23 cellular contexts compared by ENCODE assay signal in the genomic region with DNA sequence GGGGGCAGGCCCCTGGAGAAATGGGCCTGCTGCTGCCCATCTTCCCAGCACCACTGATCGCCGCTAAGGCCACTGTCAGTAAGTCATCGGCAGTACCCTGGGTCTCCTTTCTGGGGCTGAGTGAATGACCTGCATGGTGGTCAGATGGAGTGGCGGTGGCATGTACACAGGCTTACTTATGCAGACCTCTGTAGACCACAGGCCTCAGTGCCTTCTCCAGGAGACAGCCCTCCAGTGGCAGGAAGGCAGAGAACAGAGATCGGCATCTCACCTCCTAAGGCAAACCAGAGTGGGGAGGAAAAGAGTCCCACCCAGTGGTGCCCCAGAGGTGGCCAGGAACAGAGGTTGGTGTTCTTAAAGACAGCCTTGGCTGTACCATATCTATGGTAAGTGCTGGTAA. TPM values are rescaled to one million over a fixed set of nuclear protein-coding genes. Genes with fewer than 3 reads are reported as not detected.
"Had no signal": no experiment of that assay in that cellular context is flagged by ENCODE, and none has a peak within 500 bp of the region (broad histone marks: within the 10 kb centered on the region; RNA-seq: fewer than 3 reads in every experiment).

No MANE protein-coding gene starts in this region.

- H3K27me3 Mint-ChIP-seq: activated B cell treated with CpG ODN at 0.5 μM for 24 hours; activated CD4-positive, alpha-beta T cell treated with anti-CD3 and anti-CD28 coated beads, Interleukin-2, amount 10 ng/mL, durations not matched to agents 24 days and 14 days; activated CD8-positive, alpha-beta memory T cell treated with anti-CD3 and anti-CD28 coated beads, Interleukin-2, amount 10 ng/mL, durations not matched to agents 7 days and 5 days; activated naive CD4-positive, alpha-beta T cell treated with anti-CD3 and anti-CD28 coated beads, Interleukin-2, amount 50 U/mL, for 24 hours; activated T-cell treated with anti-CD3 and anti-CD28 coated beads, Interleukin-2, amount 50 U/mL, for 24 hours had no signal

- DNase-seq: activated B cell treated with CpG ODN at 0.5 μM for 24 hours; activated CD4-positive, alpha-beta T cell treated with anti-CD3 and anti-CD28 coated beads for 1 hour; activated CD4-positive, alpha-beta T cell treated with anti-CD3 and anti-CD28 coated beads, Interleukin-2, amount 10 ng/mL, durations not matched to agents 24 days and 14 days; activated CD4-positive, alpha-beta T cell treated with anti-CD3 and anti-CD28 coated beads, Interleukin-2, amount 50 U/mL, for 48 hours; activated CD8-positive, alpha-beta memory T cell treated with anti-CD3 and anti-CD28 coated beads, Interleukin-2, amount 10 ng/mL, durations not matched to agents 7 days and 5 days; activated effector memory CD4-positive, alpha-beta T cell treated with Interleukin-2 at 50 U/mL for 16 hours; activated naive CD4-positive, alpha-beta T cell; activated T-cell treated with anti-CD3 and anti-CD28 coated beads, Interleukin-2, amount 50 U/mL, for 24 hours; aorta; caudate nucleus; NCI-H1105 treated with DMSO at 0.1 percent for 48 hours; NCI-H1436 treated with DMSO at 0.1 percent for 48 hours; NCI-H187; NCI-H2081; NCI-H510A treated with DMSO at 0.1 percent for 48 hours; SHP77; SW 1271 had no signal

- H3K36me3 Mint-ChIP-seq: activated CD8-positive, alpha-beta memory T cell treated with anti-CD3 and anti-CD28 coated beads, Interleukin-2, amount 10 ng/mL, durations not matched to agents 7 days and 5 days had no signal

- H3K27me3 ChIP-seq: breast epithelium, SJSA1 had no signal

- H3K36me3 ChIP-seq: breast epithelium had no signal

- H3K4me3 Mint-ChIP-seq: activated B cell treated with CpG ODN at 0.5 μM for 24 hours; activated CD4-positive, alpha-beta T cell treated with anti-CD3 and anti-CD28 coated beads, Interleukin-2, amount 10 ng/mL, durations not matched to agents 24 days and 14 days; activated CD8-positive, alpha-beta memory T cell treated with anti-CD3 and anti-CD28 coated beads, Interleukin-2, amount 10 ng/mL, durations not matched to agents 7 days and 5 days; activated naive CD4-positive, alpha-beta T cell treated with anti-CD3 and anti-CD28 coated beads, Interleukin-2, amount 50 U/mL, for 24 hours; activated T-cell treated with anti-CD3 and anti-CD28 coated beads, Interleukin-2, amount 50 U/mL, for 24 hours; activated T-helper 1 cell treated with anti-CD3 and anti-CD28 coated beads, Interleukin-12 subunit alpha, Interleukin-12 subunit beta, Interleukin-2, Interleukin-4 antibody, amounts not matched to agents 30 ng/mL and 10 ng/mL and 1 ng/mL, durations not matched to agents 14 hours and 24 hours and 36 hours had no signal

- H3K4me1 ChIP-seq: breast epithelium had no signal

- H3K4me3 ChIP-seq: breast epithelium, SJSA1 had no signal

- ATAC-seq: activated CD8-positive, alpha-beta memory T cell treated with anti-CD3 and anti-CD28 coated beads, Interleukin-2, amount 10 ng/mL, durations not matched to agents 7 days and 5 days; SK-N-SH treated with all-trans-retinoic acid at 6 μM for 48 hours had no signal

- H3K27ac Mint-ChIP-seq: activated B cell treated with CpG ODN at 0.5 μM for 24 hours; activated CD4-positive, alpha-beta T cell treated with anti-CD3 and anti-CD28 coated beads, Interleukin-2, amount 10 ng/mL, durations not matched to agents 24 days and 14 days; activated CD8-positive, alpha-beta memory T cell treated with anti-CD3 and anti-CD28 coated beads, Interleukin-2, amount 10 ng/mL, durations not matched to agents 7 days and 5 days; activated naive CD4-positive, alpha-beta T cell treated with anti-CD3 and anti-CD28 coated beads, Interleukin-2, amount 50 U/mL, for 24 hours; activated T-cell treated with anti-CD3 and anti-CD28 coated beads, Interleukin-2, amount 50 U/mL, for 24 hours; activated T-helper 1 cell treated with anti-CD3 and anti-CD28 coated beads, Interleukin-12 subunit alpha, Interleukin-12 subunit beta, Interleukin-2, Interleukin-4 antibody, amounts not matched to agents 30 ng/mL and 10 ng/mL and 1 ng/mL, durations not matched to agents 14 hours and 24 hours and 36 hours had no signal

- H3K9me3 Mint-ChIP-seq: activated B cell treated with CpG ODN at 0.5 μM for 24 hours; activated CD4-positive, alpha-beta T cell treated with anti-CD3 and anti-CD28 coated beads, Interleukin-2, amount 10 ng/mL, durations not matched to agents 24 days and 14 days; activated naive CD4-positive, alpha-beta T cell treated with anti-CD3 and anti-CD28 coated beads, Interleukin-2, amount 50 U/mL, for 24 hours; activated T-cell treated with anti-CD3 and anti-CD28 coated beads, Interleukin-2, amount 50 U/mL, for 24 hours; activated T-helper 1 cell treated with anti-CD3 and anti-CD28 coated beads, Interleukin-12 subunit alpha, Interleukin-12 subunit beta, Interleukin-2, Interleukin-4 antibody, amounts not matched to agents 30 ng/mL and 10 ng/mL and 1 ng/mL, durations not matched to agents 14 hours and 24 hours and 36 hours had no signal

- H3K27ac ChIP-seq: breast epithelium, SJSA1 had no signal

- H3K9me3 ChIP-seq: breast epithelium, SJSA1 had no signal

RNA-seq across cellular contexts. Expression of gene LRRC4, which starts 22.8 kb away (rescaled TPM):
- total RNA-seq: activated CD8-positive, alpha-beta memory T cell treated with anti-CD3 and anti-CD28 coated beads, Interleukin-2, amount 10 ng/mL, durations not matched to agents 7 days and 5 days; T-helper 1 cell treated with Interleukin-12 subunit alpha and Interleukin-12 subunit beta and Interleukin-4 antibody, amounts not matched to agents 30 ng/mL and 1 ng/mL, for 36 hours had no signal
